Comparison of ENCODE assay signal across 36 cellular contexts in the genomic region with DNA sequence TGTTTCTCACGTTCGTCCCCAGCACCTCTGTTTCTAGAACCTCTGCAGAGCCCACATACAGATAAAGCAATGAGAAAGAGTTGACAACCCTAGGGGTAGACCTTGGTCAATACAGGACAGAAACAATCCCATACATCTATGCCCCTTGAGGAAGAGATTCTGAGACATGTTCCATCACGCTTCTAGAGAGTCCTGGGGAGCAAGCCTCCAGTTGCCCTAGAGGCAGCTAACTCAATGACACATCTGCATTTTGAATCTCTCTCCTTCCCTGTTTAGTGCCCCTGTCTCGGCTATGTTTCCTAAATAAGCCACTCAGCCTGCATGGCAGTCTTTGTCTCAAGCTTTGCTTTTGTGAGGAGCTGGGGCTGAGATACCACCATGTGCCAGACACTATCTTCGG.
"Had no signal": no experiment of that assay in that cellular context is flagged by ENCODE, and none has a peak within 500 bp of the region (broad histone marks: within the 10 kb centered on the region; RNA-seq: fewer than 3 reads in every experiment).

No MANE protein-coding gene starts in this region.

- H2AFZ ChIP-seq: PC-9 had no signal

- H3K27ac ChIP-seq: ascending aorta, PC-9, RWPE1, WERI-Rb-1 had no signal

- H3K9me3 ChIP-seq: ascending aorta had no signal

- H3K9me3 Mint-ChIP-seq: activated CD4-positive, alpha-beta memory T cell treated with anti-CD3 and anti-CD28 coated beads, Interleukin-2, amount 10 ng/mL, durations not matched to agents 7 days and 5 days; activated naive CD8-positive, alpha-beta T cell treated with anti-CD3 and anti-CD28 coated beads for 36 hours; activated T-cell treated with anti-CD3 and anti-CD28 coated beads, Interleukin-2, amount 50 U/mL, for 72 hours; activated T-helper 17 cell treated with anti-CD3 and anti-CD28 coated beads, Interleukin-2, amount 50 U/mL, for 72 hours had no signal

- H3K27me3 Mint-ChIP-seq: activated CD4-positive, alpha-beta memory T cell treated with anti-CD3 and anti-CD28 coated beads, Interleukin-2, amount 10 ng/mL, durations not matched to agents 7 days and 5 days; activated naive CD8-positive, alpha-beta T cell treated with anti-CD3 and anti-CD28 coated beads for 36 hours; activated T-helper 17 cell treated with anti-CD3 and anti-CD28 coated beads, Interleukin-2, amount 50 U/mL, for 72 hours had no signal

- H3K4me3 ChIP-seq: ascending aorta, PC-9 had no signal

- ATAC-seq: activated T-cell treated with anti-CD3 and anti-CD28 coated beads, Interleukin-2, amount 50 U/mL, for 72 hours; activated T-helper 17 cell treated with anti-CD3 and anti-CD28 coated beads, Interleukin-2, amount 50 U/mL, for 72 hours; Right ventricle myocardium inferior had no signal

- H3K36me3 ChIP-seq: ascending aorta, WERI-Rb-1 had no signal

- H3K27ac Mint-ChIP-seq: activated CD4-positive, alpha-beta memory T cell treated with anti-CD3 and anti-CD28 coated beads, Interleukin-2, amount 10 ng/mL, durations not matched to agents 7 days and 5 days; activated naive CD8-positive, alpha-beta T cell treated with anti-CD3 and anti-CD28 coated beads for 36 hours; activated T-cell treated with anti-CD3 and anti-CD28 coated beads, Interleukin-2, amount 50 U/mL, for 72 hours; activated T-helper 17 cell treated with anti-CD3 and anti-CD28 coated beads, Interleukin-2, amount 50 U/mL, for 72 hours had no signal

- H3K4me2 ChIP-seq: PC-9 had no signal

- DNase-seq: activated CD4-positive, alpha-beta memory T cell treated with anti-CD3 and anti-CD28 coated beads, Interleukin-2, amount 10 ng/mL, durations not matched to agents 7 days and 5 days; activated CD4-positive, alpha-beta T cell treated with anti-CD3 and anti-CD28 coated beads for 1 hour; activated CD4-positive, alpha-beta T cell treated with anti-CD3 and anti-CD28 coated beads for 48 hours; activated CD4-positive, CD25-positive, alpha-beta regulatory T cell; activated effector memory CD4-positive, alpha-beta T cell treated with anti-CD3 and anti-CD28 coated beads, Interleukin-2, amount 50 U/mL, for 16 hours; activated naive CD4-positive, alpha-beta T cell; activated naive CD4-positive, alpha-beta T cell treated with anti-CD3 and anti-CD28 coated beads, Interleukin-2, amount 50 U/mL, for 16 hours; activated naive CD8-positive, alpha-beta T cell treated with anti-CD3 and anti-CD28 coated beads for 36 hours; activated T-cell treated with anti-CD3 and anti-CD28 coated beads, Interleukin-2, amount 50 U/mL, for 1 hour; activated T-cell treated with anti-CD3 and anti-CD28 coated beads, Interleukin-2, amount 50 U/mL, for 72 hours; amniotic stem cell; Karpas-422; KBM-7; MM.1S; MV-4-11; NCI-H1092 treated with DMSO at 0.1 percent for 48 hours; NCI-H1417; NCI-H146; NCI-H187; NCI-H2029 treated with DMSO at 0.1 percent for 48 hours; NCI-H2107; NCI-H2171; NCI-H510A; NCI-H526; NCI-H748 treated with DMSO at 0.1 percent for 48 hours; NK-92 treated with Interleukin-12 subunit alpha and Interleukin-12 subunit beta, amount 100 ng/mL, for 24 hours; PC-9; SW 1271; T-helper 1 cell; T-helper 2 cell; T-helper 9 cell; WERI-Rb-1 had no signal

- H3K4me3 Mint-ChIP-seq: activated CD4-positive, alpha-beta memory T cell treated with anti-CD3 and anti-CD28 coated beads, Interleukin-2, amount 10 ng/mL, durations not matched to agents 7 days and 5 days; activated naive CD8-positive, alpha-beta T cell treated with anti-CD3 and anti-CD28 coated beads for 36 hours; activated T-cell treated with anti-CD3 and anti-CD28 coated beads, Interleukin-2, amount 50 U/mL, for 72 hours; activated T-helper 17 cell treated with anti-CD3 and anti-CD28 coated beads, Interleukin-2, amount 50 U/mL, for 72 hours had no signal

- H3K27me3 ChIP-seq: ascending aorta had no signal

- H3K4me1 ChIP-seq: ascending aorta had no signal

- H3K4me1 Mint-ChIP-seq: activated CD4-positive, alpha-beta memory T cell treated with anti-CD3 and anti-CD28 coated beads, Interleukin-2, amount 10 ng/mL, durations not matched to agents 7 days and 5 days; activated naive CD8-positive, alpha-beta T cell treated with anti-CD3 and anti-CD28 coated beads for 36 hours; activated T-helper 17 cell treated with anti-CD3 and anti-CD28 coated beads, Interleukin-2, amount 50 U/mL, for 72 hours had no signal

- H3K36me3 Mint-ChIP-seq: activated naive CD8-positive, alpha-beta T cell treated with anti-CD3 and anti-CD28 coated beads for 36 hours had no signal
